In genomic region chr6:158907931-158908330, GRCh38 we compare ENCODE assay signal across 25 cellular contexts.
DNase-seq lines count a peak whose midpoint lies in the region; ATAC-seq and TF ChIP-seq lines count a peak whose summit lies in the region.
"Had no signal": no experiment of that assay in that cellular context is flagged by ENCODE, and none has a peak within 500 bp of the region (broad histone marks: within the 10 kb centered on the region; RNA-seq: fewer than 3 reads in every experiment).

No MANE protein-coding gene starts in this region.

- H3K36me3 ChIP-seq in left ventricle myocardium inferior = no peaks in the 10 kb centered on the region
- H3K36me3 ChIP-seq: esophagus muscularis mucosa, thyroid gland had no signal

- no peak overlapping the region for H3K4me3 ChIP-seq in left ventricle myocardium inferior
- H3K4me3 ChIP-seq in dorsolateral prefrontal cortex = no peak overlapping the region
- H3K4me3 ChIP-seq: body of pancreas, esophagus muscularis mucosa, thyroid gland had no signal

- peak; percentile 75 for ATAC-seq in left colon
- ATAC-seq in GM21576 (IDR thresholded peaks at IDR 0.05; ENCODE audit: unreplicated experiment) = no peak
- ATAC-seq: activated T-cell treated with anti-CD3 and anti-CD28 coated beads, Interleukin-2, amount 50 U/mL, for 4 hours; body of pancreas; CD8-positive, alpha-beta T cell; PC-3 had no signal

- no peak overlapping the region for H3K27ac ChIP-seq in left ventricle myocardium inferior (replicated peaks)
- H3K27ac ChIP-seq in dorsolateral prefrontal cortex = no peak overlapping the region
- H3K27ac ChIP-seq: body of pancreas, esophagus muscularis mucosa, thyroid gland had no signal

- TF ChIP-seq CTCF in left ventricle myocardium inferior (IDR thresholded peaks at IDR 0.05; ENCODE audit: borderline replicate concordance) = no peak
- no peak for TF ChIP-seq CTCF in dorsolateral prefrontal cortex (IDR thresholded peaks at IDR 0.05 in 54 of 56, conservative IDR thresholded peaks at IDR 0.05 in 2 of 56; ENCODE audit: low read depth in 1 of 56, partially characterized antibody in 56 of 56)

- no peaks in the 10 kb centered on the region for H3K4me1 ChIP-seq in left ventricle myocardium inferior
- H3K4me1 ChIP-seq: body of pancreas, esophagus muscularis mucosa had no signal

- intact Hi-C loops in cardiac septum (cut with DNase I) (no loop called here), left ventricle myocardium inferior (cut with micrococcal nuclease) (no loop called here), left colon (cut with DNase I, micrococcal nuclease) (no loop called here), posterior vena cava (cut with DNase I) (no loop called here), dorsolateral prefrontal cortex (cut with DNase I) (no loop called here)

- H3K9me3 ChIP-seq in left ventricle myocardium inferior (replicated peaks) = peaks cover 28% of the 10 kb centered on the region
- H3K9me3 ChIP-seq: thyroid gland had no signal

- peak; percentile 31 for DNase-seq in cardiac septum (ENCODE audit: low spot score)
- DNase-seq in left ventricle myocardium inferior = no peak
- DNase-seq in ecto neural progenitor cell (ENCODE audit: low spot score) = peak; percentile 13
- no peak for DNase-seq in left colon
- DNase-seq in RPMI8226 = no peak
- DNase-seq in posterior vena cava (ENCODE audit: low spot score) = no peak
- DNase-seq in dorsolateral prefrontal cortex = no peak
- DNase-seq: activated CD4-positive, alpha-beta T cell treated with anti-CD3 and anti-CD28 coated beads for 48 hours; activated T-cell treated with anti-CD3 and anti-CD28 coated beads, Interleukin-2, amount 50 U/mL, for 4 hours; body of pancreas; CD8-positive, alpha-beta T cell; DMS79; effector CD8-positive, alpha-beta T cell; GF-D8; HCEC 1CT; IMR-90; NCI-H187; NCI-H2227 treated with DMSO at 0.1 percent for 48 hours; NK-92 treated with Interleukin-12 subunit alpha and Interleukin-12 subunit beta, amount 100 ng/mL, for 24 hours; nucleus accumbens; PC-3; Right ventricle myocardium superior; thyroid gland had no signal

- H3K27me3 ChIP-seq in left ventricle myocardium inferior (ENCODE audit: low read depth) = peaks cover 11% of the 10 kb centered on the region
- H3K27me3 ChIP-seq in dorsolateral prefrontal cortex = peaks cover 0 to 10% (median 0%) of the 10 kb centered on the region in 45 donors
- H3K27me3 ChIP-seq: body of pancreas, esophagus muscularis mucosa, thyroid gland had no signal

Comparison
In these comparisons a context has a peak if more than half of its experiments do, and no peak if none do; other contexts are left out.
1. DNase-seq: peak in cardiac septum (single experiment) and ecto neural progenitor cell (single experiment); none in left ventricle myocardium inferior (single experiment), left colon (0 of 2), RPMI8226 (single experiment), posterior vena cava (single experiment) and dorsolateral prefrontal cortex (0 of 10).